In the genomic region with DNA sequence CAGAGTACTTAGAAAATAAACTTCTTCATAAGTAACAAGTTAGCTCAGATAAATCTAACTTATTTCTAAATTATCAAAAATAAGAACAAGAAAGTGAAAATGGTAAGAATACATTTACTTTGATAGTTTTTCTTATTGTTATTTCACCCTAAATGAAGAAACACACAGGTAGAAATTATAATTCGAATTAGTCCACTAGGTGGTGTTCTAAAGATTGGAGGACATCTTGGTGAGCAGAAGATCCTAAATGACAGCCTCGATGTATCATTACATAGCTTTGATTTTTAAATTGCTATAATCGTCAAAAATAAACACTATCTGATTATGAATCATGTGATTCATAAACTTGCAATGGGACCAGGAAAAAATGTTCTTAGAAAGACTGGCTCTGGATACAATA, we compare ENCODE assay signal across 1 cellular context.
TF ChIP-seq lines count a peak whose summit lies in the region.

No MANE protein-coding gene starts in this region.

TF ChIP-seq in HCT116, 20 proteins besides CTCF, POLR2A, EP300 and RAD21 (continued from another document):
- TF ChIP-seq ZBTB33 (IDR thresholded peaks at IDR 0.05; ENCODE audit: extremely low read depth, insufficient replicate concordance, low read length) (no peak), SP1 (IDR thresholded peaks at IDR 0.05; ENCODE audit: low read depth) (no peak)
